In the genomic region with DNA sequence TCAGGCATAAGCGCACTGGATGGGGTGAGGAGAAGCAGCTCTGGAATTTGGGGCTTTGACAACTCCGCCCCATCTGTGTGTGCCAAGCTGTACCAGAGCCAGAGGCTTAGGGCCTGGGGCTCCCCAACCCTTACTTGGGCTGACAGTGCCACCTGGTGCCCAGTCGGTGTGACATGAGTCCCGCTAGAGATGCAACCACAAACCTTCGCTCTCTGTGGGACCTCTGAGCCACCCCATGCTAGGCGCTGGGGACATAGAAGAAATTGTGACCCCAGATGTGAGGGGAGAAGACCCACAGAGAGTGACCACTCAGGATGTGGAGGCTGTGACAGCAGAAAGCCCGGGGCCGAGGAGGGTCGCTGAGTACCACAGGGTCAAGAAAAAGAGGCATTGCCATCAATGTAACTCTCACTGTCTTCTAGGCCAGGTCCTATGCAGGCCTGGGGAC, we compare ENCODE assay signal across 8 cellular contexts. TPM values are rescaled to one million over a fixed set of nuclear protein-coding genes. Genes with fewer than 3 reads are reported as not detected.
A peak's percentile ranks its signal among the peaks of the same experiment; 100 is the strongest.
DNase-seq lines count a peak whose midpoint lies in the region; ATAC-seq and TF ChIP-seq lines count a peak whose summit lies in the region.

No MANE protein-coding gene starts in this region.

- intact Hi-C loops in esophagus squamous epithelium (cut with DNase I) = loop anchor here (5.0 to 10.0 kb wide), 3 partner anchors 253 to 451 kb away; no protein-coding TSS in a partner anchor

- H3K4me1 ChIP-seq in OCI-LY3 (ENCODE audit: low read length) = peaks cover 49% of the 10 kb centered on the region
- peaks cover 23 to 40% (median 26%) of the 10 kb centered on the region in 3 donors for H3K4me1 ChIP-seq in esophagus squamous epithelium

- H3K36me3 ChIP-seq in OCI-LY3 (replicated peaks; ENCODE audit: low read depth, low read length) (no peaks in the 10 kb centered on the region), esophagus squamous epithelium (no peaks in the 10 kb centered on the region)

- POLR2A ChIA-PET in AG04450 (lab: Yijun Ruan, JAX) = interaction anchor here (1.4 kb wide), 1 partner anchor 36 kb away, joined by 7 read pairs; a partner anchor contains a TSS

- no peak overlapping the region for H3K4me3 Mint-ChIP-seq in nephron
- no peak overlapping the region for H3K4me3 Mint-ChIP-seq in stimulated activated memory B cell treated with anti-CD40 and anti-IgM and Interleukin-4, amounts not matched to agents 10 μg/mL and 1 μg/mL and 100 μg/mL, for 72 hours

- peak overlapping the region; percentile 56 for H3K4me2 ChIP-seq in OCI-LY3 (ENCODE audit: low read length)

- peak; percentile 78 for ATAC-seq in GM18517 (IDR thresholded peaks at IDR 0.05; ENCODE audit: unreplicated experiment)
- ATAC-seq in HG03565 (IDR thresholded peaks at IDR 0.05; ENCODE audit: unreplicated experiment) = peak; percentile 57
- peak; percentile 98 for ATAC-seq in stimulated activated memory B cell treated with anti-CD40 and anti-IgM and Interleukin-4, amounts not matched to agents 10 μg/mL and 1 μg/mL and 100 μg/mL, for 72 hours

- no peaks in the 10 kb centered on the region for H4K20me1 ChIP-seq in OCI-LY3 (ENCODE audit: insufficient read depth, low read length)

- no peak for TF ChIP-seq POLR2A in esophagus squamous epithelium (IDR thresholded peaks at IDR 0.05)

- 28 to 50% methylated on average over 3 to 7 of the region's 9 CpGs for WGBS in esophagus squamous epithelium, 2 donors

- no peaks in the 10 kb centered on the region for H3K36me3 Mint-ChIP-seq in nephron (ENCODE audit: low read depth)
- no peaks in the 10 kb centered on the region for H3K36me3 Mint-ChIP-seq in stimulated activated memory B cell treated with anti-CD40 and anti-IgM and Interleukin-4, amounts not matched to agents 10 μg/mL and 1 μg/mL and 100 μg/mL, for 72 hours

- no peak overlapping the region for H3K4me3 ChIP-seq in AG04450 (ENCODE audit: low read depth, low read length)
- H3K4me3 ChIP-seq in OCI-LY3 (ENCODE audit: low read length) = no peak overlapping the region
- H3K4me3 ChIP-seq in esophagus squamous epithelium = no peak overlapping the region

- H3K27me3 Mint-ChIP-seq in nephron (ENCODE audit: low read depth) = peaks cover 9% of the 10 kb centered on the region
- no peaks in the 10 kb centered on the region for H3K27me3 Mint-ChIP-seq in stimulated activated memory B cell treated with anti-CD40 and anti-IgM and Interleukin-4, amounts not matched to agents 10 μg/mL and 1 μg/mL and 100 μg/mL, for 72 hours

- no peak overlapping the region for H3K27ac Mint-ChIP-seq in nephron
- H3K27ac Mint-ChIP-seq in stimulated activated memory B cell treated with anti-CD40 and anti-IgM and Interleukin-4, amounts not matched to agents 10 μg/mL and 1 μg/mL and 100 μg/mL, for 72 hours = peak overlapping the region; percentile 88

- peak overlapping the region; percentile 47; the same call in 1 of the 2 replicates for H3K9ac ChIP-seq in OCI-LY3 (ENCODE audit: low read length)

- no peaks in the 10 kb centered on the region for H3K9me3 Mint-ChIP-seq in nephron
- H3K9me3 Mint-ChIP-seq in stimulated activated memory B cell treated with anti-CD40 and anti-IgM and Interleukin-4, amounts not matched to agents 10 μg/mL and 1 μg/mL and 100 μg/mL, for 72 hours = no peaks in the 10 kb centered on the region

- H3K4me1 Mint-ChIP-seq in nephron = peaks cover 38% of the 10 kb centered on the region
- peaks cover 43% of the 10 kb centered on the region for H3K4me1 Mint-ChIP-seq in stimulated activated memory B cell treated with anti-CD40 and anti-IgM and Interleukin-4, amounts not matched to agents 10 μg/mL and 1 μg/mL and 100 μg/mL, for 72 hours

- peaks cover 33% of the 10 kb centered on the region for H3K79me2 ChIP-seq in OCI-LY3 (ENCODE audit: low read length)

- DNase-seq in AG04450 (ENCODE audit: low read depth, low spot score) = peak; percentile 60
- DNase-seq in activated T-cell treated with anti-CD3 and anti-CD28 coated beads for 4 hours = peak; percentile 75
- peak; percentile 34 for DNase-seq in esophagus squamous epithelium (lab: John Stamatoyannopoulos, UW)

- H2AFZ ChIP-seq in OCI-LY3 (ENCODE audit: low read depth, low read length) = no peak overlapping the region

- H3K27me3 ChIP-seq in AG04450 (ENCODE audit: control insufficient read depth, insufficient read depth, low read length) (peaks cover 9% of the 10 kb centered on the region), OCI-LY3 (ENCODE audit: low read depth, low read length) (no peaks in the 10 kb centered on the region), esophagus squamous epithelium (no peaks in the 10 kb centered on the region)

- H3K27ac ChIP-seq in AG04450 (ENCODE audit: low read depth, low read length) = no peak overlapping the region
- peak overlapping the region; percentile 27 for H3K27ac ChIP-seq in OCI-LY3 (ENCODE audit: low read length)
- H3K27ac ChIP-seq in esophagus squamous epithelium = peak overlapping the region in 3 of 4 donors; percentile 46 to 84 (median 78)

- CTCF ChIA-PET in AG04450 (lab: Charles Lee) = interaction anchor here (0.5 to 6.4 kb wide), 38 partner anchors 8 to 579 kb away, joined by 3 to 153 read pairs (median 5); a partner anchor contains a TSS

- TF ChIP-seq CTCF in AG04450 (IDR thresholded peaks at IDR 0.05; ENCODE audit: low read depth, low read length) = peak; percentile 80
- peak; percentile 97 for TF ChIP-seq CTCF in OCI-LY3 (IDR thresholded peaks at IDR 0.05; ENCODE audit: low read depth, low read length)
- TF ChIP-seq CTCF in esophagus squamous epithelium (IDR thresholded peaks at IDR 0.05) = peak; percentile 57 to 90 (median 84)
- TF ChIP-seq CTCF in nephron (IDR thresholded peaks at IDR 0.05; ENCODE audit: unreplicated experiment in 3 of 3) = peak; percentile 68 to 83 (median 73)

- H3K9me3 ChIP-seq in AG04450 (ENCODE audit: control insufficient read depth, insufficient read depth, low read length) (no peaks in the 10 kb centered on the region), OCI-LY3 (ENCODE audit: insufficient read depth, low read length) (no peaks in the 10 kb centered on the region), esophagus squamous epithelium (no peaks in the 10 kb centered on the region)

RNA-seq across cellular contexts. Expression of a gene that starts 36.0 kb away (rescaled TPM):
- polyA plus RNA-seq in AG04450 (2011; rRNA removed) = 21.2 and 24.7 TPM in 2 replicates
- 18.0 and 18.3 TPM in 2 replicates for polyA minus RNA-seq in AG04450 (2011; rRNA and poly(A)+ RNA removed)
- 10 to 100 TPM in 1 of 4 donors, 1 to 10 TPM in 3; 4.1 to 12.8 (median 6.8) TPM for total RNA-seq in esophagus squamous epithelium

RNA-seq across cellular contexts. Expression of a gene that starts 40.0 kb away (rescaled TPM):
- polyA plus RNA-seq in AG04450 (2011; rRNA removed) = not detected in 2 replicates
- polyA minus RNA-seq in AG04450 (2011; rRNA and poly(A)+ RNA removed) = not detected in 2 replicates
- total RNA-seq in esophagus squamous epithelium = 10 to 100 TPM; 36.2 to 50.3 (median 43.8) TPM
